Comparison of ENCODE assay signal across 30 cellular contexts in genomic region chr9:14405176-14405575, GRCh38.
"Had no signal": no experiment of that assay in that cellular context is flagged by ENCODE, and none has a peak within 500 bp of the region (broad histone marks: within the 10 kb centered on the region; RNA-seq: fewer than 3 reads in every experiment).

No MANE protein-coding gene starts in this region.

- DNase-seq: activated B cell treated with CpG ODN at 0.5 μM for 24 hours; activated CD4-positive, alpha-beta memory T cell treated with anti-CD3 and anti-CD28 coated beads for 36 hours; activated CD4-positive, alpha-beta T cell treated with anti-CD3 and anti-CD28 coated beads for 48 hours; activated CD8-positive, alpha-beta memory T cell treated with anti-CD3 and anti-CD28 coated beads, Interleukin-2, amount 10 ng/mL, durations not matched to agents 7 days and 5 days; activated CD8-positive, alpha-beta memory T cell treated with anti-CD3 and anti-CD28 coated beads, Interleukin-2, amount 50 U/mL, for 4 hours; activated CD8-positive, alpha-beta T cell treated with anti-CD3 and anti-CD28 coated beads, Interleukin-2, amount 10 ng/mL, durations not matched to agents 7 days and 5 days; activated effector memory CD4-positive, alpha-beta T cell treated with anti-CD3 and anti-CD28 coated beads, Interleukin-2, amount 50 U/mL, for 16 hours; activated naive CD4-positive, alpha-beta T cell treated with anti-CD3 and anti-CD28 coated beads for 36 hours; activated naive CD8-positive, alpha-beta T cell treated with anti-CD3 and anti-CD28 coated beads for 36 hours; activated naive CD8-positive, alpha-beta T cell treated with anti-CD3 and anti-CD28 coated beads, Interleukin-2, amount 50 U/mL, for 24 hours; activated T-cell treated with anti-CD3 and anti-CD28 coated beads, Interleukin-2, amount 50 U/mL, for 1 hour; activated T-cell treated with anti-CD3 and anti-CD28 coated beads, Interleukin-2, amount 50 U/mL, for 48 hours; adrenal gland; amygdala; brain microvascular endothelial cell; cortex of kidney; dorsolateral prefrontal cortex; effector memory CD4-positive, alpha-beta T cell; endodermal cell; erythroblast; foreskin melanocyte; T-helper 1 cell; T-helper 17 cell; T1000; WERI-Rb-1 had no signal

- H3K36me3 Mint-ChIP-seq: activated CD4-positive, alpha-beta memory T cell treated with anti-CD3 and anti-CD28 coated beads for 36 hours; activated CD8-positive, alpha-beta memory T cell treated with anti-CD3 and anti-CD28 coated beads, Interleukin-2, amount 10 ng/mL, durations not matched to agents 7 days and 5 days; activated naive CD4-positive, alpha-beta T cell treated with anti-CD3 and anti-CD28 coated beads, Interleukin-2, amount 50 U/mL, for 24 hours; activated naive CD8-positive, alpha-beta T cell treated with anti-CD3 and anti-CD28 coated beads for 36 hours had no signal

- H3K4me3 Mint-ChIP-seq: activated B cell treated with CpG ODN at 0.5 μM for 24 hours; activated CD4-positive, alpha-beta memory T cell treated with anti-CD3 and anti-CD28 coated beads for 36 hours; activated CD8-positive, alpha-beta memory T cell treated with anti-CD3 and anti-CD28 coated beads, Interleukin-2, amount 10 ng/mL, durations not matched to agents 7 days and 5 days; activated CD8-positive, alpha-beta T cell treated with anti-CD3 and anti-CD28 coated beads, Interleukin-2, amount 10 ng/mL, durations not matched to agents 7 days and 5 days; activated naive CD4-positive, alpha-beta T cell treated with anti-CD3 and anti-CD28 coated beads for 36 hours; activated naive CD4-positive, alpha-beta T cell treated with anti-CD3 and anti-CD28 coated beads, Interleukin-2, amount 50 U/mL, for 24 hours; activated naive CD8-positive, alpha-beta T cell treated with anti-CD3 and anti-CD28 coated beads for 36 hours; activated naive CD8-positive, alpha-beta T cell treated with anti-CD3 and anti-CD28 coated beads, Interleukin-2, amount 50 U/mL, for 24 hours; activated T-helper 1 cell treated with anti-CD3 and anti-CD28 coated beads, Interleukin-12 subunit alpha, Interleukin-12 subunit beta, Interleukin-2, Interleukin-4 antibody, amounts not matched to agents 30 ng/mL and 10 ng/mL and 1 ng/mL, durations not matched to agents 14 hours and 24 hours and 36 hours; central memory CD8-positive, alpha-beta T cell; endodermal cell; T-helper 17 cell; T-helper 2 cell treated with Interferon-gamma antibody and Interleukin-4, amounts not matched to agents 5 μg/mL and 100 μg/mL, for 36 hours had no signal

- H3K27ac Mint-ChIP-seq: activated B cell treated with CpG ODN at 0.5 μM for 24 hours; activated CD4-positive, alpha-beta memory T cell treated with anti-CD3 and anti-CD28 coated beads for 36 hours; activated CD8-positive, alpha-beta memory T cell treated with anti-CD3 and anti-CD28 coated beads, Interleukin-2, amount 10 ng/mL, durations not matched to agents 7 days and 5 days; activated CD8-positive, alpha-beta T cell treated with anti-CD3 and anti-CD28 coated beads, Interleukin-2, amount 10 ng/mL, durations not matched to agents 7 days and 5 days; activated naive CD4-positive, alpha-beta T cell treated with anti-CD3 and anti-CD28 coated beads for 36 hours; activated naive CD4-positive, alpha-beta T cell treated with anti-CD3 and anti-CD28 coated beads, Interleukin-2, amount 50 U/mL, for 24 hours; activated naive CD8-positive, alpha-beta T cell treated with anti-CD3 and anti-CD28 coated beads for 36 hours; activated naive CD8-positive, alpha-beta T cell treated with anti-CD3 and anti-CD28 coated beads, Interleukin-2, amount 50 U/mL, for 24 hours; activated T-helper 1 cell treated with anti-CD3 and anti-CD28 coated beads, Interleukin-12 subunit alpha, Interleukin-12 subunit beta, Interleukin-2, Interleukin-4 antibody, amounts not matched to agents 30 ng/mL and 10 ng/mL and 1 ng/mL, durations not matched to agents 14 hours and 24 hours and 36 hours; activated T-helper 2 cell treated with anti-CD3 and anti-CD28 coated beads, Interferon-gamma antibody, Interleukin-2, Interleukin-4, amounts not matched to agents 10 μg/mL and 5 μg/mL and 100 μg/mL, durations not matched to agents 14 hours and 24 hours and 36 hours; endodermal cell; T-helper 17 cell; T-helper 2 cell treated with Interferon-gamma antibody and Interleukin-4, amounts not matched to agents 5 μg/mL and 100 μg/mL, for 36 hours had no signal

- H3K4me1 Mint-ChIP-seq: activated B cell treated with CpG ODN at 0.5 μM for 24 hours; activated CD8-positive, alpha-beta memory T cell treated with anti-CD3 and anti-CD28 coated beads, Interleukin-2, amount 10 ng/mL, durations not matched to agents 7 days and 5 days; activated naive CD4-positive, alpha-beta T cell treated with anti-CD3 and anti-CD28 coated beads, Interleukin-2, amount 50 U/mL, for 24 hours; activated naive CD8-positive, alpha-beta T cell treated with anti-CD3 and anti-CD28 coated beads for 36 hours; activated naive CD8-positive, alpha-beta T cell treated with anti-CD3 and anti-CD28 coated beads, Interleukin-2, amount 50 U/mL, for 24 hours; central memory CD8-positive, alpha-beta T cell; T-helper 17 cell had no signal

- H3K27me3 Mint-ChIP-seq: activated CD4-positive, alpha-beta memory T cell treated with anti-CD3 and anti-CD28 coated beads for 36 hours; activated CD8-positive, alpha-beta memory T cell treated with anti-CD3 and anti-CD28 coated beads, Interleukin-2, amount 10 ng/mL, durations not matched to agents 7 days and 5 days; central memory CD8-positive, alpha-beta T cell had no signal

- H3K9me3 Mint-ChIP-seq: activated B cell treated with CpG ODN at 0.5 μM for 24 hours; activated CD4-positive, alpha-beta memory T cell treated with anti-CD3 and anti-CD28 coated beads for 36 hours; activated naive CD4-positive, alpha-beta T cell treated with anti-CD3 and anti-CD28 coated beads for 36 hours; activated naive CD4-positive, alpha-beta T cell treated with anti-CD3 and anti-CD28 coated beads, Interleukin-2, amount 50 U/mL, for 24 hours; activated naive CD8-positive, alpha-beta T cell treated with anti-CD3 and anti-CD28 coated beads for 36 hours; activated naive CD8-positive, alpha-beta T cell treated with anti-CD3 and anti-CD28 coated beads, Interleukin-2, amount 50 U/mL, for 24 hours; activated T-helper 1 cell treated with anti-CD3 and anti-CD28 coated beads, Interleukin-12 subunit alpha, Interleukin-12 subunit beta, Interleukin-2, Interleukin-4 antibody, amounts not matched to agents 30 ng/mL and 10 ng/mL and 1 ng/mL, durations not matched to agents 14 hours and 24 hours and 36 hours; activated T-helper 2 cell treated with anti-CD3 and anti-CD28 coated beads, Interferon-gamma antibody, Interleukin-2, Interleukin-4, amounts not matched to agents 10 μg/mL and 5 μg/mL and 100 μg/mL, durations not matched to agents 14 hours and 24 hours and 36 hours; central memory CD8-positive, alpha-beta T cell; endodermal cell; T-helper 2 cell treated with Interferon-gamma antibody and Interleukin-4, amounts not matched to agents 5 μg/mL and 100 μg/mL, for 36 hours had no signal
